ENCODE assay signal across 8 cellular contexts in the genomic region with DNA sequence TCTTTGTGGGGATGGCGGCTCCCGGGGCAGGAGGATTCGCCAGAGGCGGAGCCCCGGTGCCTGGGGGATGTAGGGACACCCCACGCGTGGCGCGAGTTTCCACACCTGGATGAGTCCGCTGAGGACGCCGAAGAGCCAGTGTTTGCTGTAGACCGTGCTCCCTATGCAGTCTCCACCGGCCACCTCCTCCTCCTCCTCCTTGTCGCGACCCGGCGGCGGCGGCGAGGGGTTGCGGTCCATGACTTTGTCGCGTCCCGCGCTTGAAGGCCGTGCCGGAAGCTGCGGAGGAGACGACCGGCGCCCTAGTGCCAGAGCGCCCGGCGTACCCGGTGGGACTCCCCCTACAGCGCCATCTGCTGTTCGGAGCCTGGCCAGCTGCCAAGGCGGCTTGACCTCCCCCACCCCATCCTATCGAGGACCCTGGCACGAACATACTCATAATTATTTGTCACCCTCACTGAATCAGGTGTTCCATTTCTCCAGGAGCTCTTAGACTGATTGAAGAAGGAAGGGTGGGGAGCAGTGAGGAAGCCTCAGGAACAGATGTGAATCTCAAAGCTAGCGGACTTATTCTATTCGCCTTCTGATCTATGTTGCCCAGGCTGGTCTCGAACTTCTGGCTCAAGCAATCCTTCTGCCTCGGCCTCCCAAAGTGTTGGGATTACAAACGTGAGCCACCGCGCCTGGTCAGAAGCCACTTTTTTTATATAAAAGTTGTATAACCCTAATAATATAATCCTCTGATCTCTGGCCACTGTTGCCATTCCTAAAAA. TPM values are rescaled to one million over a fixed set of nuclear protein-coding genes. Genes with fewer than 3 reads are reported as not detected.
A peak's percentile ranks its signal among the peaks of the same experiment; 100 is the strongest.
DNase-seq lines count a peak whose midpoint lies in the region; ATAC-seq and TF ChIP-seq lines count a peak whose summit lies in the region.

A gene with protein sequence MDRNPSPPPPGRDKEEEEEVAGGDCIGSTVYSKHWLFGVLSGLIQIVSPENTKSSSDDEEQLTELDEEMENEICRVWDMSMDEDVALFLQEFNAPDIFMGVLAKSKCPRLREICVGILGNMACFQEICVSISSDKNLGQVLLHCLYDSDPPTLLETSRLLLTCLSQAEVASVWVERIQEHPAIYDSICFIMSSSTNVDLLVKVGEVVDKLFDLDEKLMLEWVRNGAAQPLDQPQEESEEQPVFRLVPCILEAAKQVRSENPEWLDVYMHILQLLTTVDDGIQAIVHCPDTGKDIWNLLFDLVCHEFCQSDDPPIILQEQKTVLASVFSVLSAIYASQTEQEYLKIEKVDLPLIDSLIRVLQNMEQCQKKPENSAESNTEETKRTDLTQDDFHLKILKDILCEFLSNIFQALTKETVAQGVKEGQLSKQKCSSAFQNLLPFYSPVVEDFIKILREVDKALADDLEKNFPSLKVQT (minus strand): TSS at position 281 of the 773 bp plus-strand sequence. CDS start 41 bp downstream, at position 240.

- H3K27ac ChIP-seq in OCI-LY3 (ENCODE audit: low read length): peak within 1 kb of the TSS; percentile 21; the same call in 1 of the 2 replicates
- peak within 1 kb of the TSS in 1 of 2 donors; percentile 34 for H3K27ac ChIP-seq in esophagus (ENCODE audit: low read depth in 2 of 2, low read length in 1 of 2)
- H3K27ac ChIP-seq in muscle layer of colon (ENCODE audit: low read depth, low read length): peak within 1 kb of the TSS; percentile 72

- peaks cover 21% of the 10 kb centered on the region for H3K36me3 ChIP-seq in OCI-LY3 (replicated peaks; ENCODE audit: low read depth, low read length)
- no peaks in the 10 kb centered on the region for H3K36me3 ChIP-seq in esophagus (ENCODE audit: control insufficient read depth in 2 of 2, insufficient read depth in 2 of 2, low read length in 1 of 2)
- H3K36me3 ChIP-seq in muscle layer of colon (ENCODE audit: insufficient read depth, low read length): peaks cover 17% of the 10 kb centered on the region

- H3K4me3 ChIP-seq in OCI-LY3 (ENCODE audit: low read length): peak within 1 kb of the TSS; percentile 93
- peak within 1 kb of the TSS; percentile 89 to 93 for H3K4me3 ChIP-seq in esophagus (ENCODE audit: low read depth in 1 of 2, low read length in 2 of 2)
- peak within 1 kb of the TSS; percentile 73 to 93 for H3K4me3 ChIP-seq in muscle layer of colon (ENCODE audit: low read depth in 1 of 2, low read length in 2 of 2)

- H4K20me1 ChIP-seq in OCI-LY3 (ENCODE audit: insufficient read depth, low read length): no peaks in the 10 kb centered on the region

- peak; percentile 88 for TF ChIP-seq CTCF in OCI-LY3 (IDR thresholded peaks at IDR 0.05; ENCODE audit: low read depth, low read length)

- H2AFZ ChIP-seq in OCI-LY3 (ENCODE audit: low read depth, low read length): peak within 1 kb of the TSS; percentile 95

- H3K27me3 ChIP-seq in OCI-LY3 (ENCODE audit: low read depth, low read length) (0 out of 2 replicates have a peak, but pooled peaks cover 4% of the 10 kb centered on the region), esophagus (ENCODE audit: control insufficient read depth in 1 of 2, insufficient read depth in 2 of 2, low read length in 2 of 2) (no peaks in the 10 kb centered on the region), muscle layer of colon (ENCODE audit: control insufficient read depth in 1 of 2, insufficient read depth in 2 of 2, low read length in 2 of 2) (no peaks in the 10 kb centered on the region)

- H3K9me3 ChIP-seq in OCI-LY3 (ENCODE audit: insufficient read depth, low read length) (no peaks in the 10 kb centered on the region), esophagus (ENCODE audit: control insufficient read depth in 2 of 2, insufficient read depth in 1 of 2, low read depth in 1 of 2, low read length in 1 of 2) (no peaks in the 10 kb centered on the region), muscle layer of colon (ENCODE audit: low read length) (no peaks in the 10 kb centered on the region)

- WGBS in esophagus, 2 donors: 4 to 5% methylated on average over 47 to 48 of the region's 48 CpGs

- peaks cover 34% of the 10 kb centered on the region for H3K79me2 ChIP-seq in OCI-LY3 (ENCODE audit: low read length)

- H3K4me1 ChIP-seq in OCI-LY3 (ENCODE audit: low read length) (peaks cover 24% of the 10 kb centered on the region), esophagus (ENCODE audit: control insufficient read depth in 2 of 2, insufficient read depth in 2 of 2, low read length in 1 of 2) (no peaks in the 10 kb centered on the region), muscle layer of colon (ENCODE audit: insufficient read depth, low read length) (peaks cover 17% of the 10 kb centered on the region)

- peak; percentile 97 for ATAC-seq in GM21515 (IDR thresholded peaks at IDR 0.05; ENCODE audit: unreplicated experiment)

- DNase-seq in DMS153 (lab: John Stamatoyannopoulos, UW) (peak; percentile 59), HuH-7 (ENCODE audit: low spot score) (peak; percentile 89), activated T-cell treated with anti-CD3 and anti-CD28 coated beads for 24 hours (ENCODE audit: low read depth) (peak; percentile 85)
- DNase-seq in stimulated activated CD8-positive, alpha-beta memory T cell treated with anti-CD3 and anti-CD28 coated beads, Interleukin-7, amount 100 ng/mL, for 1 hour (ENCODE audit: low read depth in 2 of 2): peak; percentile 78 to 87

- H3K9ac ChIP-seq in OCI-LY3 (ENCODE audit: low read length): peak within 1 kb of the TSS; percentile 89
- peak within 1 kb of the TSS; percentile 91 for H3K9ac ChIP-seq in muscle layer of colon (ENCODE audit: low read length)

- peak within 1 kb of the TSS; percentile 67 for H3K4me2 ChIP-seq in OCI-LY3 (ENCODE audit: low read length)

RNA-seq across cellular contexts. Expression of the gene that starts here (rescaled TPM):
- 1 to 10 TPM; 6.4 to 7.2 TPM for polyA plus RNA-seq in esophagus
